In genomic region chr13:80133631-80134083, GRCh38 we compare ENCODE assay signal across 11 cellular contexts.
DNase-seq lines count a peak whose midpoint lies in the region; ATAC-seq, FAIRE-seq and TF ChIP-seq lines count a peak whose summit lies in the region.
"Had no signal": no experiment of that assay in that cellular context is flagged by ENCODE, and none has a peak within 500 bp of the region (broad histone marks: within the 10 kb centered on the region; RNA-seq: fewer than 3 reads in every experiment).

No MANE protein-coding gene starts in this region.

- H3K4me3 ChIP-seq in brain microvascular endothelial cell (ENCODE audit: low read depth, low read length) = no peak overlapping the region
- H3K4me3 ChIP-seq in left lung = no peak overlapping the region
- no peak overlapping the region for H3K4me3 ChIP-seq in small intestine (ENCODE audit: low read depth in 1 of 2, low read length in 2 of 2)

- ATAC-seq in GM18909 (IDR thresholded peaks at IDR 0.05; ENCODE audit: poor library complexity, unreplicated experiment) = peak; percentile 50
- ATAC-seq in left lung = peak; percentile 55
- ATAC-seq in GM18861 (IDR thresholded peaks at IDR 0.05; ENCODE audit: unreplicated experiment) = no peak
- ATAC-seq: stimulated activated naive B cell treated with anti-CD40 and anti-IgM and Interleukin-4, amounts not matched to agents 10 μg/mL and 1 μg/mL and 100 μg/mL, for 72 hours had no signal

- TF ChIP-seq CTCF in brain microvascular endothelial cell (IDR thresholded peaks at IDR 0.05; ENCODE audit: low read depth, low read length, missing control alignments) = no peak
- no peak for TF ChIP-seq CTCF in left lung (IDR thresholded peaks at IDR 0.05)

- peaks cover 15 to 30% of the 10 kb centered on the region in 2 donors for H3K4me1 ChIP-seq in left lung
- H3K4me1 ChIP-seq in small intestine (ENCODE audit: control insufficient read depth in 2 of 2, insufficient read depth in 1 of 2, low read depth in 1 of 2, low read length in 1 of 2) = no peaks in the 10 kb centered on the region

- intact Hi-C loops in left lung (cut with DNase I) = no loop called here

- H3K27me3 ChIP-seq in brain microvascular endothelial cell (replicated peaks) (no peaks in the 10 kb centered on the region), left lung (no peaks in the 10 kb centered on the region), small intestine (ENCODE audit: control insufficient read depth in 2 of 2, insufficient read depth in 2 of 2, low read length in 2 of 2) (no peaks in the 10 kb centered on the region)

- in situ Hi-C loops in brain microvascular endothelial cell (cut with HindIII; ENCODE audit: low pct_ligation_motif_present, low sequenced_read_pairs) = no loop called here

- H3K9me3 ChIP-seq in left lung (no peaks in the 10 kb centered on the region), small intestine (ENCODE audit: control insufficient read depth, low read depth) (no peaks in the 10 kb centered on the region)

- H3K36me3 ChIP-seq in brain microvascular endothelial cell (replicated peaks) (no peaks in the 10 kb centered on the region), left lung (no peaks in the 10 kb centered on the region), small intestine (ENCODE audit: control insufficient read depth in 2 of 2, insufficient read depth in 2 of 2, low read length in 2 of 2) (no peaks in the 10 kb centered on the region)

- WGBS in small intestine, 3 donors = 10 to 25% (median 17%) methylated on average over 4 of the region's 4 CpGs

- H3K27ac ChIP-seq in brain microvascular endothelial cell (peak overlapping the region; percentile 75), left lung (peak overlapping the region; percentile 75 to 82), small intestine (ENCODE audit: low read depth in 1 of 2, low read length in 1 of 2) (peak overlapping the region in 1 of 2 donors; percentile 88)
- H3K27ac ChIP-seq: VCaP had no signal

- FAIRE-seq in small intestine (lab: Jason Lieb, UNC) = no peak

- DNase-seq in brain microvascular endothelial cell (no peak), left lung (no peak), small intestine (peak; percentile 54), DMS153 (lab: John Stamatoyannopoulos, UW) (no peak), cerebellar nuclear complex (lab: John Stamatoyannopoulos, UW) (no peak), NCI-H226 (no peak)
- DNase-seq: activated naive CD4-positive, alpha-beta T cell treated with Interleukin-2 at 50 U/mL for 16 hours; stimulated activated naive B cell treated with anti-CD40 and anti-IgM and Interleukin-4, amounts not matched to agents 10 μg/mL and 1 μg/mL and 100 μg/mL, for 72 hours had no signal
